Comparison of ENCODE assay signal across 12 cellular contexts in genomic region chr1:1024421-1025415, GRCh38. TPM values are rescaled to one million over a fixed set of nuclear protein-coding genes. Genes with fewer than 3 reads are reported as not detected.
A peak's percentile ranks its signal among the peaks of the same experiment; 100 is the strongest.
DNase-seq lines count a peak whose midpoint lies in the region; ATAC-seq, FAIRE-seq and TF ChIP-seq lines count a peak whose summit lies in the region.
"Had no signal": no experiment of that assay in that cellular context is flagged by ENCODE, and none has a peak within 500 bp of the region (broad histone marks: within the 10 kb centered on the region; RNA-seq: fewer than 3 reads in every experiment).

No MANE protein-coding gene starts in this region.

- H4K20me1 ChIP-seq in GM23338 (replicated peaks; ENCODE audit: insufficient read depth) = peaks cover 4% of the 10 kb centered on the region; the same call in 1 of the 2 replicates
- no peaks in the 10 kb centered on the region for H4K20me1 ChIP-seq in hepatocyte (ENCODE audit: insufficient read depth, poor library complexity, severe bottlenecking)

- intact Hi-C loops in prostate gland (cut with DNase I) = no loop called here

- 0 out of 2 replicates have a peak overlapping the region, but pooled peaks have one; percentile 50 for H3K27ac ChIP-seq in GM23338 (ENCODE audit: low read depth)
- peak overlapping the region; percentile 66 for H3K27ac ChIP-seq in angular gyrus (ENCODE audit: low read depth, low read length)
- H3K27ac ChIP-seq in hepatocyte = peak overlapping the region; percentile 76
- peak overlapping the region; percentile 70 to 72 for H3K27ac ChIP-seq in prostate gland

- TF ChIP-seq CTCF in GM23338 (conservative IDR thresholded peaks at IDR 0.05; ENCODE audit: low read depth in 2 of 2) (no peak), hepatocyte (IDR thresholded peaks at IDR 0.05; ENCODE audit: poor library complexity) (no peak), prostate gland (IDR thresholded peaks at IDR 0.05) (no peak)

- no peaks in the 10 kb centered on the region for H3F3A ChIP-seq in GM23338 (replicated peaks; ENCODE audit: low read depth)

- peak; percentile 67 for TF ChIP-seq POLR2A in prostate gland (IDR thresholded peaks at IDR 0.05)

- H3K27me3 ChIP-seq in GM23338 (ENCODE audit: insufficient read depth) (no peaks in the 10 kb centered on the region; the same call in 1 of the 2 replicates), hepatocyte (no peaks in the 10 kb centered on the region), prostate gland (replicated peaks; ENCODE audit: insufficient read depth) (no peaks in the 10 kb centered on the region)

- H3K9me3 Mint-ChIP-seq in GM23338 = no peaks in the 10 kb centered on the region
- H3K9me3 Mint-ChIP-seq in activated T-cell treated with anti-CD3 and anti-CD28 coated beads, Interleukin-2, amount 50 U/mL, for 24 hours = no peaks in the 10 kb centered on the region
- H3K9me3 Mint-ChIP-seq: activated CD4-positive, alpha-beta memory T cell treated with anti-CD3 and anti-CD28 coated beads for 36 hours; immature natural killer cell; stimulated activated naive CD8-positive, alpha-beta T cell treated with anti-CD3 and anti-CD28 coated beads, Interleukin-15, Interleukin-2, amounts not matched to agents 100 ng/mL and 50 ng/mL, for 24 hours had no signal

- H3K4me1 ChIP-seq in GM23338 (ENCODE audit: insufficient read depth) = peaks cover 47% of the 10 kb centered on the region
- H3K4me1 ChIP-seq in hepatocyte (ENCODE audit: insufficient read depth) = peaks cover 35% of the 10 kb centered on the region
- H3K4me1 ChIP-seq in prostate gland (replicated peaks) = peaks cover 17% of the 10 kb centered on the region

- H3K4me2 ChIP-seq in GM23338 = peak overlapping the region; percentile 71
- peak overlapping the region; percentile 97 for H3K4me2 ChIP-seq in hepatocyte

- FAIRE-seq in frontal cortex (lab: Jason Lieb, UNC) = no peak

- H3K36me3 Mint-ChIP-seq in GM23338 (ENCODE audit: low read depth) = peaks cover 20% of the 10 kb centered on the region
- H3K36me3 Mint-ChIP-seq in activated T-cell treated with anti-CD3 and anti-CD28 coated beads, Interleukin-2, amount 50 U/mL, for 24 hours (ENCODE audit: low read depth) = no peaks in the 10 kb centered on the region
- H3K36me3 Mint-ChIP-seq: activated CD4-positive, alpha-beta memory T cell treated with anti-CD3 and anti-CD28 coated beads for 36 hours; immature natural killer cell had no signal

- WGBS in hepatocyte (ENCODE audit: low lambda C conversion rate, missing lambda C conversion rate) = 79% methylated on average over 34 of the region's 35 CpGs
- 50% methylated on average over 27 of the region's 35 CpGs for WGBS in prostate gland

- H3K79me2 ChIP-seq in GM23338 (replicated peaks; ENCODE audit: insufficient read depth) (0 out of 2 replicates have a peak, but pooled peaks cover 5% of the 10 kb centered on the region), hepatocyte (peaks cover 36% of the 10 kb centered on the region)

- H3K27ac Mint-ChIP-seq in GM23338 = no peak overlapping the region
- no peak overlapping the region for H3K27ac Mint-ChIP-seq in activated T-cell treated with anti-CD3 and anti-CD28 coated beads, Interleukin-2, amount 50 U/mL, for 24 hours
- H3K27ac Mint-ChIP-seq: activated CD4-positive, alpha-beta memory T cell treated with anti-CD3 and anti-CD28 coated beads for 36 hours; immature natural killer cell; stimulated activated naive CD8-positive, alpha-beta T cell treated with anti-CD3 and anti-CD28 coated beads, Interleukin-15, Interleukin-2, amounts not matched to agents 100 ng/mL and 50 ng/mL, for 24 hours had no signal

- H3K4me1 Mint-ChIP-seq in GM23338 = peaks cover 34% of the 10 kb centered on the region
- no peaks in the 10 kb centered on the region for H3K4me1 Mint-ChIP-seq in activated T-cell treated with anti-CD3 and anti-CD28 coated beads, Interleukin-2, amount 50 U/mL, for 24 hours (ENCODE audit: low read depth)

- no peaks in the 10 kb centered on the region for H3K9me2 ChIP-seq in GM23338 (ENCODE audit: insufficient read depth)
- no peaks in the 10 kb centered on the region for H3K9me2 ChIP-seq in hepatocyte (replicated peaks; ENCODE audit: insufficient read depth)

- ATAC-seq in GM23338 = peak; percentile 56

- peak; percentile 97 for DNase-seq in GM23338 (ENCODE audit: low spot score)
- DNase-seq in hepatocyte (ENCODE audit: low spot score) = peak; percentile 90
- peak; percentile 77 for DNase-seq in prostate gland (ENCODE audit: low spot score)
- DNase-seq in activated T-cell treated with anti-CD3 and anti-CD28 coated beads, Interleukin-2, amount 50 U/mL, for 24 hours = no peak
- DNase-seq in GOT3 (lab: John Stamatoyannopoulos, UW) = no peak
- no peak for DNase-seq in GM19240 (ENCODE audit: insufficient read length, low spot score)
- DNase-seq in frontal cortex (ENCODE audit: low spot score in 2 of 2) = no peak
- DNase-seq: activated CD4-positive, alpha-beta memory T cell treated with anti-CD3 and anti-CD28 coated beads for 36 hours; immature natural killer cell; MV-4-11 had no signal

- H2AFZ ChIP-seq in GM23338 (no peak overlapping the region), hepatocyte (no peak overlapping the region)

- H3K4me3 ChIP-seq in GM23338 (peak overlapping the region; percentile 43; the same call in 1 of the 2 replicates), hepatocyte (no peak overlapping the region), prostate gland (peak overlapping the region; percentile 4 to 21)

- H3K4me3 Mint-ChIP-seq in GM23338 = no peak overlapping the region; the same call in 2 of the 3 replicates
- no peak overlapping the region for H3K4me3 Mint-ChIP-seq in activated T-cell treated with anti-CD3 and anti-CD28 coated beads, Interleukin-2, amount 50 U/mL, for 24 hours
- H3K4me3 Mint-ChIP-seq: activated CD4-positive, alpha-beta memory T cell treated with anti-CD3 and anti-CD28 coated beads for 36 hours; immature natural killer cell; stimulated activated naive CD8-positive, alpha-beta T cell treated with anti-CD3 and anti-CD28 coated beads, Interleukin-15, Interleukin-2, amounts not matched to agents 100 ng/mL and 50 ng/mL, for 24 hours had no signal

- H3K9me3 ChIP-seq in hepatocyte (ENCODE audit: low read depth) (no peaks in the 10 kb centered on the region), prostate gland (no peaks in the 10 kb centered on the region)

- H3K36me3 ChIP-seq in GM23338 (ENCODE audit: insufficient read depth) (no peaks in the 10 kb centered on the region), hepatocyte (replicated peaks; ENCODE audit: insufficient read depth, low read depth) (no peaks in the 10 kb centered on the region), prostate gland (no peaks in the 10 kb centered on the region)

- H3K27me3 Mint-ChIP-seq in GM23338 (ENCODE audit: insufficient read depth, low read depth, poor library complexity) = peaks cover 14% of the 10 kb centered on the region
- H3K27me3 Mint-ChIP-seq in activated T-cell treated with anti-CD3 and anti-CD28 coated beads, Interleukin-2, amount 50 U/mL, for 24 hours = peaks cover 14% of the 10 kb centered on the region
- H3K27me3 Mint-ChIP-seq: stimulated activated naive CD8-positive, alpha-beta T cell treated with anti-CD3 and anti-CD28 coated beads, Interleukin-15, Interleukin-2, amounts not matched to agents 100 ng/mL and 50 ng/mL, for 24 hours had no signal

TF ChIP-seq in GM23338, 12 proteins besides CTCF, POLR2A, EP300 and RAD21 (continues in another document):
- no peak for TF ChIP-seq NANOG (IDR thresholded peaks at IDR 0.05; ENCODE audit: borderline replicate concordance)
- no peak for TF ChIP-seq ETS1 (IDR thresholded peaks at IDR 0.05)

RNA-seq across cellular contexts. Expression of gene AGRN, which starts 4.8 kb away (rescaled TPM):
- 144 and 185 TPM in 2 replicates for total RNA-seq in GM23338 (2014; rRNA removed; shearing (Covaris generic))
- polyA plus RNA-seq in GM23338 (2016; fragmentation: Nextera tagmentation; extraction: Ambion mirVana) (12.3 and 13.2 TPM in 2 replicates), hepatocyte (53.3 and 61.2 TPM in 2 replicates)
- total RNA-seq in hepatocyte (51.8 and 81.8 TPM in 2 replicates), prostate gland (10 to 100 TPM; 87.7 to 92.4 TPM), frontal cortex (51.8 TPM)

RNA-seq across cellular contexts. Expression of gene ISG15, which starts 11.4 kb away (rescaled TPM):
- total RNA-seq in GM23338 (2014; rRNA removed; shearing (Covaris generic)) = 52.9 and 65.3 TPM in 2 replicates
- 101 and 113 TPM in 2 replicates for polyA plus RNA-seq in GM23338 (2016; fragmentation: Nextera tagmentation; extraction: Ambion mirVana)
- total RNA-seq in hepatocyte = 62.3 and 86.0 TPM in 2 replicates
- 88.5 and 89.6 TPM in 2 replicates for polyA plus RNA-seq in hepatocyte
- total RNA-seq in prostate gland = 10 to 100 TPM; 22.3 to 27.2 TPM
- 11.0 TPM for total RNA-seq in frontal cortex

RNA-seq across cellular contexts. Expression of gene HES4, which starts 24.8 kb away (rescaled TPM):
- total RNA-seq in GM23338 (2014; rRNA removed; shearing (Covaris generic)) = 2.3 and 4.8 TPM in 2 replicates
- polyA plus RNA-seq in GM23338 (2016; fragmentation: Nextera tagmentation; extraction: Ambion mirVana) = 6.7 and 7.9 TPM in 2 replicates
- total RNA-seq in hepatocyte = 21.4 and 28.7 TPM in 2 replicates
- polyA plus RNA-seq in hepatocyte = 74.5 and 107 TPM in 2 replicates
- 10 to 100 TPM; 45.8 to 82.6 TPM for total RNA-seq in prostate gland
- total RNA-seq in frontal cortex = 20.0 TPM

RNA-seq across cellular contexts. Expression of gene PERM1, which starts 42.8 kb away (rescaled TPM):
- not detected in 2 replicates for total RNA-seq in GM23338 (2014; rRNA removed; shearing (Covaris generic))
- 0.66 and 1.1 TPM in 2 replicates for polyA plus RNA-seq in GM23338 (2016; fragmentation: Nextera tagmentation; extraction: Ambion mirVana)
- total RNA-seq in hepatocyte = not detected in 2 replicates
- polyA plus RNA-seq in hepatocyte = 1.3 and 1.6 TPM in 2 replicates
- total RNA-seq in prostate gland = 1 to 10 TPM in 1 of 2 donors, under 1 TPM in 1; 0.80 to 3.9 TPM
- not detected for total RNA-seq in frontal cortex
- total RNA-seq: activated CD4-positive, alpha-beta memory T cell treated with anti-CD3 and anti-CD28 coated beads for 36 hours had no signal
- polyA plus RNA-seq: immature natural killer cell had no signal

RNA-seq across cellular contexts. Expression of gene RNF223, which starts 49.4 kb away (rescaled TPM):
- total RNA-seq in GM23338 (2014; rRNA removed; shearing (Covaris generic)) = not detected in 2 replicates
- polyA plus RNA-seq in GM23338 (2016; fragmentation: Nextera tagmentation; extraction: Ambion mirVana) = not detected in 2 replicates
- 0.08 and 0.43 TPM in 2 replicates for total RNA-seq in hepatocyte
- polyA plus RNA-seq in hepatocyte = 0.88 and 2.6 TPM in 2 replicates
- 1 to 10 TPM; 1.4 to 1.8 TPM for total RNA-seq in prostate gland
- not detected for total RNA-seq in frontal cortex
- total RNA-seq: activated CD4-positive, alpha-beta memory T cell treated with anti-CD3 and anti-CD28 coated beads for 36 hours had no signal
- polyA plus RNA-seq: immature natural killer cell had no signal

Comparison
In these comparisons a context has a peak if more than half of its experiments do, and no peak if none do; other contexts are left out.
1. DNase-seq: peak in GM23338 (single experiment), hepatocyte (single experiment) and prostate gland (single experiment); none in activated T-cell treated with anti-CD3 and anti-CD28 coated beads, Interleukin-2, amount 50 U/mL, for 24 hours (single experiment), GOT3 (single experiment), GM19240 (single experiment) and frontal cortex (0 of 2).
2. Peak in every context shown above with its lines, with median percentiles within 50 percentile points of each other: H3K27ac ChIP-seq.